ENCODE assay signal across 27 cellular contexts in the genomic region with DNA sequence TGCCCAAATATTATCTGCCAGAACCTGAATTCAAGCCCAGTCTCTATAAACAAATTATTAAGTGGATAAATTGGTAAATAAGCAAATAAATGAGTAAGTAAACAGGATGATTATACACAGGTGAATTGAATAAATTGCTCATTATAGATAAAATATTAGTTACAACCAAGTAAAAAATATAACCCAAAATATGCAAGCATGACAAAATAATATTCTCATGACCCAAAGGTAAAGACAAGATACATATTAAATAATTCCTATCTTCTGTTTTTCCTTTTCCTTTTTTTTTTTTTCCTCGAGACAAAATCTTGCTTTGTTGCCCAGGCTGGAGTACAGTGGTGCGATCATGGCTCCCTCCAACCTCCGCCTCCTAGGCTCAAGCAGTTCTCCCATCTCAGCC. TPM values are rescaled to one million over a fixed set of nuclear protein-coding genes. Genes with fewer than 3 reads are reported as not detected.
A peak's percentile ranks its signal among the peaks of the same experiment; 100 is the strongest.
DNase-seq lines count a peak whose midpoint lies in the region; ATAC-seq, FAIRE-seq and TF ChIP-seq lines count a peak whose summit lies in the region.
"Had no signal": no experiment of that assay in that cellular context is flagged by ENCODE, and none has a peak within 500 bp of the region (broad histone marks: within the 10 kb centered on the region; RNA-seq: fewer than 3 reads in every experiment).

No MANE protein-coding gene starts in this region.

- no peak overlapping the region for H3K4ac ChIP-seq in IMR-90 (ENCODE audit: low read depth, low read length)

- no peak overlapping the region for H2AK9ac ChIP-seq in IMR-90 (replicated peaks; ENCODE audit: low read depth, low read length, poor library complexity)

- intact Hi-C loops in HepG2 (cut with micrococcal nuclease; ENCODE audit: unreplicated experiment) (loop anchor here (5.0 kb wide), 1 partner anchor 131 kb away; a partner anchor contains a TSS), right lobe of liver (cut with DNase I) (no loop called here), IMR-90 (cut with micrococcal nuclease) (loop anchor here (1.0 to 5.0 kb wide), 5 partner anchors 36 to 291 kb away; a partner anchor contains a TSS), K562 (cut with micrococcal nuclease) (loop anchor here (1.0 to 5.0 kb wide), 5 partner anchors 49 to 455 kb away; no protein-coding TSS in a partner anchor)

- H4K5ac ChIP-seq in IMR-90 (ENCODE audit: low read depth, low read length) = no peak overlapping the region

- in situ Hi-C loops in HepG2 (cut with HindIII; ENCODE audit: extremely low pct_ligation_motif_present, low pct_unique_long_range_greater_than_20kb) = no loop called here
- in situ Hi-C loops in IMR-90 (cut with MboI; ENCODE audit: low sequenced_read_pairs) = no loop called here
- in situ Hi-C loops in K562 (cut with MboI) = no loop called here

- no peak overlapping the region for H2BK20ac ChIP-seq in IMR-90 (ENCODE audit: low read depth, low read length)

- no peak overlapping the region for H3K23ac ChIP-seq in IMR-90 (ENCODE audit: low read depth, low read length)

- dilution Hi-C loops in IMR-90 (cut with HindIII; ENCODE audit: low sequenced_read_pairs, unreplicated experiment) = no loop called here

- no peaks in the 10 kb centered on the region for H3K79me1 ChIP-seq in IMR-90 (ENCODE audit: low read depth in 1 of 2, low read length in 2 of 2)

- no peak overlapping the region for H3K18ac ChIP-seq in IMR-90 (ENCODE audit: low read depth, low read length)

- H2BK15ac ChIP-seq in IMR-90 (ENCODE audit: low read depth, low read length) = no peak overlapping the region

- H4K91ac ChIP-seq in IMR-90 (ENCODE audit: insufficient read depth, low read depth, low read length) = no peak overlapping the region

- TF ChIP-seq POLR2A in HepG2 (IDR thresholded peaks at IDR 0.05; ENCODE audit: insufficient read depth in 1 of 2, low read depth in 2 of 2, low read length in 2 of 2) = no peak
- no peak for TF ChIP-seq POLR2A in right lobe of liver (IDR thresholded peaks at IDR 0.05)
- TF ChIP-seq POLR2A in A549 (IDR thresholded peaks at IDR 0.05; ENCODE audit: low read length) = no peak
- no peak for TF ChIP-seq POLR2A in IMR-90 (IDR thresholded peaks at IDR 0.05; ENCODE audit: low read depth, low read length)
- no peak for TF ChIP-seq POLR2A in K562 (conservative IDR thresholded peaks at IDR 0.05)

- no TSS peak for BruUV-seq in HepG2 (replicated peaks; lab: Mats Ljungman, UMichigan)
- BruUV-seq in IMR-90 (replicated peaks; lab: Mats Ljungman, UMichigan) = no TSS peak
- no TSS peak for BruUV-seq in K562 (replicated peaks; lab: Mats Ljungman, UMichigan)

- H2AFZ ChIP-seq in HepG2 (ENCODE audit: low read length) (no peak overlapping the region), IMR-90 (replicated peaks; ENCODE audit: low read length, poor library complexity) (no peak overlapping the region), K562 (ENCODE audit: low read depth, low read length) (no peak overlapping the region; the same call in 1 of the 2 replicates)

- DNase-seq in HepG2 (ENCODE audit: low spot score) (no peak), right lobe of liver (no peak), A549 (ENCODE audit: low read depth in 1 of 2, low spot score in 1 of 2) (no peak), IMR-90 (no peak), K562 (ENCODE audit: extremely low read depth in 1 of 4, low spot score in 3 of 4) (no peak), NCI-H1048 (lab: John Stamatoyannopoulos, UW) (no peak), glomerular visceral epithelial cell (ENCODE audit: extremely low spot score) (no peak)
- DNase-seq: 8988T; BE2C; C1 segment of cervical spinal cord; Caco-2; Calu3; CD4-positive, alpha-beta memory T cell; CD4-positive, alpha-beta T cell; CD8-positive, alpha-beta memory T cell; CD8-positive, alpha-beta T cell; DMS153; DMS79; DMS79 treated with DMSO at 0.1 percent for 48 hours; DND-41; EL had no signal

- no peak for FAIRE-seq in HepG2 (lab: Jason Lieb, UNC)
- FAIRE-seq in A549 (lab: Jason Lieb, UNC) = no peak
- peak; percentile 42 for FAIRE-seq in K562 (lab: Jason Lieb, UNC)
- FAIRE-seq: D721Med had no signal

- H3K27ac ChIP-seq in HepG2 (ENCODE audit: extremely low read length, insufficient read depth, low read length) = no peak overlapping the region
- H3K27ac ChIP-seq in right lobe of liver = no peak overlapping the region
- H3K27ac ChIP-seq in A549 = no peak overlapping the region
- no peak overlapping the region for H3K27ac ChIP-seq in IMR-90 (ENCODE audit: insufficient read depth, low read length)
- no peak overlapping the region for H3K27ac ChIP-seq in K562 (ENCODE audit: extremely low read depth, low read depth, low read length)
- H3K27ac ChIP-seq: 22Rv1; BLaER1; BLaER1 treated with 17β-estradiol and CSF1 and Interleukin-3, amounts not matched to agents 10 nM and 100 nM; C4-2B had no signal

- H3K27me3 ChIP-seq in HepG2 (ENCODE audit: control insufficient read depth in 1 of 2, insufficient read depth in 2 of 2, low read length in 2 of 2) (no peaks in the 10 kb centered on the region), right lobe of liver (no peaks in the 10 kb centered on the region), IMR-90 (ENCODE audit: control insufficient read depth, insufficient read depth, low read length) (no peaks in the 10 kb centered on the region), K562 (ENCODE audit: control insufficient read depth in 2 of 2, insufficient read depth in 2 of 2, low read length in 2 of 2) (peaks cover 9 to 14% of the 10 kb centered on the region in 2 experiments; a peak in 4 of 5 replicates)
- H3K27me3 ChIP-seq: BE2C; BLaER1; BLaER1 treated with 17β-estradiol and CSF1 and Interleukin-3, amounts not matched to agents 10 nM and 100 nM had no signal

- H3K79me2 ChIP-seq in HepG2 (ENCODE audit: insufficient read depth, low read length) = no peaks in the 10 kb centered on the region
- H3K79me2 ChIP-seq in K562 (ENCODE audit: control insufficient read depth, insufficient read depth, low read length) = no peaks in the 10 kb centered on the region

- TF ChIP-seq EP300 in HepG2 (IDR thresholded peaks at IDR 0.05; ENCODE audit: low read depth in 2 of 2, low read length in 2 of 2) (no peak), HepG2 (CRISPR knock-in tag; IDR thresholded peaks at IDR 0.05; ENCODE audit: borderline replicate concordance) (no peak), A549 (IDR thresholded peaks at IDR 0.05) (no peak), K562 (IDR thresholded peaks at IDR 0.05; ENCODE audit: low read length) (no peak)

- no peak overlapping the region for H3K14ac ChIP-seq in IMR-90 (replicated peaks; ENCODE audit: low read depth, low read length)

- no peak overlapping the region for H4K8ac ChIP-seq in IMR-90 (ENCODE audit: low read depth in 2 of 2, low read length in 2 of 2)

- H2BK5ac ChIP-seq in IMR-90 (ENCODE audit: low read depth, low read length, poor library complexity, severe bottlenecking) = no peak overlapping the region

- TF ChIP-seq RAD21 in HepG2 (CRISPR knock-in tag; IDR thresholded peaks at IDR 0.05) = no peak
- TF ChIP-seq RAD21 in A549 (conservative IDR thresholded peaks at IDR 0.05 in 1 of 2, IDR thresholded peaks at IDR 0.05 in 1 of 2) = no peak
- TF ChIP-seq RAD21 in IMR-90 (IDR thresholded peaks at IDR 0.05; ENCODE audit: low read length) = no peak
- TF ChIP-seq RAD21 in K562 (CRISPR knock-in tag; conservative IDR thresholded peaks at IDR 0.05 in 1 of 2, IDR thresholded peaks at IDR 0.05 in 1 of 2) = no peak

- H3K36me3 ChIP-seq in HepG2 (replicated peaks in 1 of 2; ENCODE audit: control insufficient read depth in 1 of 2, insufficient read depth in 2 of 2, low read length in 2 of 2) = no peaks in the 10 kb centered on the region
- no peaks in the 10 kb centered on the region for H3K36me3 ChIP-seq in right lobe of liver
- no peaks in the 10 kb centered on the region for H3K36me3 ChIP-seq in IMR-90 (ENCODE audit: control insufficient read depth, insufficient read depth, low read length)
- no peaks in the 10 kb centered on the region for H3K36me3 ChIP-seq in K562 (ENCODE audit: control insufficient read depth, insufficient read depth, low read length)
- H3K36me3 ChIP-seq: BE2C; BLaER1; BLaER1 treated with 17β-estradiol and CSF1 and Interleukin-3, amounts not matched to agents 10 nM and 100 nM had no signal

- H3K9me1 ChIP-seq in IMR-90 (ENCODE audit: insufficient read depth, low read length) (no peaks in the 10 kb centered on the region), K562 (ENCODE audit: control insufficient read depth, insufficient read depth, low read length) (no peaks in the 10 kb centered on the region)

- CTCF ChIA-PET in HepG2 (lab: Yijun Ruan, JAX; ENCODE audit: low intra/inter-chr PET ratio, low total read pairs) = interaction anchor here (1.8 kb wide), 1 partner anchor 49 kb away, joined by 11 read pairs; no protein-coding TSS in a partner anchor
- CTCF ChIA-PET in A549 (lab: Yijun Ruan, JAX) = interaction anchor here (2.6 kb wide), 1 partner anchor 11 kb away, joined by 15 read pairs; no protein-coding TSS in a partner anchor
- CTCF ChIA-PET in IMR-90 (lab: Yijun Ruan, JAX) = no interaction called here
- CTCF ChIA-PET in K562 (lab: Yijun Ruan, JAX; ENCODE audit: low intra/inter-chr PET ratio) = interaction anchor here (1.6 kb wide), 1 partner anchor 48 kb away, joined by 3 read pairs; no protein-coding TSS in a partner anchor

- peaks cover 22% of the 10 kb centered on the region for H3K4me1 ChIP-seq in HepG2 (ENCODE audit: insufficient read depth, low read length)
- peaks cover 0 to 12% (median 4%) of the 10 kb centered on the region in 4 donors for H3K4me1 ChIP-seq in right lobe of liver
- no peaks in the 10 kb centered on the region for H3K4me1 ChIP-seq in A549
- H3K4me1 ChIP-seq in IMR-90 (ENCODE audit: control insufficient read depth, insufficient read depth, low read length) = no peaks in the 10 kb centered on the region
- no peaks in the 10 kb centered on the region for H3K4me1 ChIP-seq in K562 (replicated peaks in 1 of 2; ENCODE audit: control insufficient read depth in 2 of 2, insufficient read depth in 2 of 2, low read length in 2 of 2)
- H3K4me1 ChIP-seq: BE2C, Caco-2 had no signal

- H2AK5ac ChIP-seq in IMR-90 (ENCODE audit: low read depth, low read length) = no peak overlapping the region

- ATAC-seq in HepG2 = no peak
- no peak for ATAC-seq in right lobe of liver
- no peak for ATAC-seq in A549
- no peak for ATAC-seq in IMR-90 (ENCODE audit: low read depth)
- ATAC-seq in K562 = 0 out of 3 replicates have a peak, but pooled peaks have one; percentile 21
- ATAC-seq in HG02840 (IDR thresholded peaks at IDR 0.05; ENCODE audit: low FRiP score, unreplicated experiment) = no peak
- ATAC-seq: CD8-positive, alpha-beta T cell had no signal

- no peak overlapping the region for H3K4me2 ChIP-seq in HepG2 (ENCODE audit: low read depth, low read length)
- no peak overlapping the region for H3K4me2 ChIP-seq in A549
- no peak overlapping the region for H3K4me2 ChIP-seq in IMR-90 (ENCODE audit: low read depth, low read length)
- no peak overlapping the region for H3K4me2 ChIP-seq in K562 (ENCODE audit: insufficient read depth, low read length)
- H3K4me2 ChIP-seq: BLaER1; BLaER1 treated with 17β-estradiol and CSF1 and Interleukin-3, amounts not matched to agents 10 nM and 100 nM had no signal

- no peak overlapping the region for H3K56ac ChIP-seq in IMR-90 (ENCODE audit: extremely low read depth, insufficient read depth, low read length)

- H3K4me3 ChIP-seq in HepG2 (replicated peaks in 1 of 3; ENCODE audit: insufficient read depth in 1 of 3, low read depth in 2 of 3, low read length in 3 of 3) (no peak overlapping the region), right lobe of liver (no peak overlapping the region), A549 (no peak overlapping the region), IMR-90 (ENCODE audit: insufficient read depth, low read depth, low read length) (no peak overlapping the region), K562 (no peak overlapping the region)
- H3K4me3 ChIP-seq: BLaER1; BLaER1 treated with 17β-estradiol and CSF1 and Interleukin-3, amounts not matched to agents 10 nM and 100 nM had no signal

- H2BK120ac ChIP-seq in IMR-90 (ENCODE audit: low read depth, low read length) = no peak overlapping the region

- POLR2A ChIA-PET in HepG2 (lab: Yijun Ruan, JAX) (no interaction called here), A549 (lab: Yijun Ruan, JAX) (no interaction called here), IMR-90 (lab: Charles Lee; ENCODE audit: unreplicated experiment) (interaction anchor here (0.6 kb wide), 1 partner anchor 1297 kb away, joined by 3 read pairs; no protein-coding TSS in a partner anchor), K562 (lab: Yijun Ruan, JAX) (no interaction called here)

- H3K9me3 ChIP-seq in HepG2 (ENCODE audit: low read length) (no peaks in the 10 kb centered on the region), right lobe of liver (no peaks in the 10 kb centered on the region), A549 (no peaks in the 10 kb centered on the region), IMR-90 (ENCODE audit: control insufficient read depth, insufficient read depth, low read length) (no peaks in the 10 kb centered on the region), K562 (replicated peaks; ENCODE audit: control insufficient read depth, insufficient read depth, low read depth, low read length) (no peaks in the 10 kb centered on the region)
- H3K9me3 ChIP-seq: BE2C; BLaER1; BLaER1 treated with 17β-estradiol and CSF1 and Interleukin-3, amounts not matched to agents 10 nM and 100 nM; Caco-2 had no signal

- 95% methylated on average over 3 of the region's 3 CpGs for WGBS in HepG2 (ENCODE audit: low lambda C conversion rate)
- 74% methylated on average over 3 of the region's 3 CpGs for WGBS in right lobe of liver (ENCODE audit: insufficient coverage, low coverage, low lambda C conversion rate, missing lambda C conversion rate)
- WGBS in A549 (ENCODE audit: missing lambda C conversion rate) = 82% methylated on average over 3 of the region's 3 CpGs
- no CpG with 5 or more reads among the region's 3 CpGs for WGBS in IMR-90 (ENCODE audit: extremely low coverage in 2 of 2, insufficient read length in 1 of 2), 2 experiments
- 11% methylated on average over 3 of the region's 3 CpGs for WGBS in K562 (ENCODE audit: insufficient coverage, low coverage, missing lambda C conversion rate)

- no peak for TF ChIP-seq CTCF in HepG2 (CRISPR knock-in tag; IDR thresholded peaks at IDR 0.05)
- TF ChIP-seq CTCF in right lobe of liver (IDR thresholded peaks at IDR 0.05) = no peak
- no peak for TF ChIP-seq CTCF in A549 (IDR thresholded peaks at IDR 0.05)
- TF ChIP-seq CTCF in IMR-90 (conservative IDR thresholded peaks at IDR 0.05; ENCODE audit: low read depth, low read length) = no peak
- TF ChIP-seq CTCF in K562 (IDR thresholded peaks at IDR 0.05 in 2 of 3, conservative IDR thresholded peaks at IDR 0.05 in 1 of 3; ENCODE audit: insufficient read depth in 2 of 3, low read depth in 1 of 3, low read length in 3 of 3) = no peak

- no peaks in the 10 kb centered on the region for H4K20me1 ChIP-seq in HepG2 (ENCODE audit: insufficient read depth, low read length)
- no peaks in the 10 kb centered on the region for H4K20me1 ChIP-seq in IMR-90 (ENCODE audit: insufficient read depth, low read length)
- no peaks in the 10 kb centered on the region for H4K20me1 ChIP-seq in K562 (replicated peaks; ENCODE audit: control insufficient read depth, insufficient read depth, low read length)
- H4K20me1 ChIP-seq: BLaER1; BLaER1 treated with 17β-estradiol and CSF1 and Interleukin-3, amounts not matched to agents 10 nM and 100 nM had no signal

- H3K9ac ChIP-seq in HepG2 (ENCODE audit: insufficient read depth, low read depth, low read length) = no peak overlapping the region
- no peak overlapping the region for H3K9ac ChIP-seq in IMR-90 (ENCODE audit: low read depth, low read length)
- no peak overlapping the region for H3K9ac ChIP-seq in K562 (ENCODE audit: insufficient read depth in 1 of 2, low read depth in 2 of 2, low read length in 2 of 2)
- H3K9ac ChIP-seq: BLaER1; BLaER1 treated with 17β-estradiol and CSF1 and Interleukin-3, amounts not matched to agents 10 nM and 100 nM had no signal

RNA-seq across cellular contexts. Expression of a gene that starts 21.2 kb away (rescaled TPM):
- total RNA-seq in HepG2 (2016; rRNA removed; fragmentation: Illumina TruSeq; extraction: Trizol) (2.8 and 5.1 TPM in 2 replicates), right lobe of liver (1 to 10 TPM in 5 of 6 experiments, under 1 TPM in 1; 0.46 to 2.0 (median 1.3) TPM), IMR-90 (2012; rRNA removed) (2.9 and 5.0 TPM in 2 replicates), K562 (2014; rRNA removed) (0.95 and 1.9 TPM in 2 replicates), K562 (2014; rRNA removed; fragmentation: Illumina TruSeq; extraction: Trizol) (3.1 and 5.4 TPM in 2 replicates), K562 (2015; rRNA removed; fragmentation: Illumina TruSeq; extraction: Trizol) (3.4 and 4.2 TPM in 2 replicates), K562 (2021) (2.2 and 2.5 TPM in 2 replicates)
- 4.7 and 6.0 TPM in 2 replicates for total RNA-seq in HepG2 (2016; cell fraction: cytosol; rRNA removed; fragmentation: Illumina TruSeq; extraction: Trizol; ENCODE audit: low read depth)
- 3.0 and 5.1 TPM in 2 replicates for total RNA-seq in HepG2 (2016; cell fraction: insoluble cytoplasmic fraction; rRNA removed; fragmentation: Illumina TruSeq; extraction: Trizol)
- 2.3 and 2.5 TPM in 2 replicates for total RNA-seq in HepG2 (2016; cell fraction: membrane; rRNA removed; fragmentation: Illumina TruSeq; extraction: Trizol)
- 23.8 and 25.5 TPM in 2 replicates for total RNA-seq in HepG2 (2016; cell fraction: nucleus; rRNA removed; fragmentation: Illumina TruSeq; extraction: Trizol)
- polyA plus RNA-seq in HepG2 (2011; rRNA removed) (4.1 and 4.2 TPM in 2 replicates), A549 (2011; rRNA removed) (5.8 and 8.5 TPM in 2 replicates), A549 (2017; fragmentation: RNase III; extraction: RNeasy Plus Mini Kit Qiagen cat#74134 plus additional on column Dnase treatment) (3.2 to 3.3 TPM (median 3.2 TPM) in 3 replicates), IMR-90 (2012; rRNA removed) (0.80 and 1.4 TPM in 2 replicates), K562 (2011; rRNA removed) (2.5 and 3.9 TPM in 2 replicates), K562 (2014; fragmentation: Illumina TruSeq; extraction: Trizol) (1.8 and 2.1 TPM in 2 replicates), K562 (2014; fragmentation: Nextera tagmentation; extraction: Ambion mirVana) (1 to 10 TPM; 1.1 to 2.1 TPM), K562 (2014; rRNA removed) (1.1 and 1.3 TPM in 2 replicates)
- polyA plus RNA-seq in HepG2 (2011; cell fraction: cytosol; rRNA removed) = 0.66 and 0.76 TPM in 2 replicates
- 5.8 and 9.2 TPM in 2 replicates for polyA plus RNA-seq in HepG2 (2011; cell fraction: nucleus; rRNA removed)
- polyA plus RNA-seq in HepG2 (2012) = 6.1 and 6.9 TPM in 2 replicates
- polyA plus RNA-seq in HepG2 (2016; cell fraction: cytosol; fragmentation: Illumina TruSeq; extraction: Trizol; ENCODE audit: low read depth) = 0.33 and 0.41 TPM in 2 replicates
- polyA plus RNA-seq in HepG2 (2016; cell fraction: insoluble cytoplasmic fraction; fragmentation: Illumina TruSeq; extraction: Trizol; ENCODE audit: low read depth) = 1.8 and 2.1 TPM in 2 replicates
- polyA plus RNA-seq in HepG2 (2016; cell fraction: membrane; fragmentation: Illumina TruSeq; extraction: Trizol; ENCODE audit: low read depth) = 0.48 and 0.66 TPM in 2 replicates
- polyA plus RNA-seq in HepG2 (2016; cell fraction: nucleus; fragmentation: Illumina TruSeq; extraction: Trizol; ENCODE audit: insufficient read depth, low read depth) = 13.2 and 14.2 TPM in 2 replicates
- polyA minus RNA-seq in HepG2 (2011; rRNA and poly(A)+ RNA removed; ENCODE audit: low replicate concordance) = 1.7 and 3.3 TPM in 2 replicates
- 1.8 and 2.5 TPM in 2 replicates for polyA minus RNA-seq in HepG2 (2011; cell fraction: cytosol; rRNA and poly(A)+ RNA removed)
- 89.1 and 107 TPM in 2 replicates for polyA minus RNA-seq in HepG2 (2011; cell fraction: nucleus; rRNA and poly(A)+ RNA removed)
- polyA plus RNA-seq in A549 (2012; cell fraction: cytosol; rRNA removed) = 0.82 and 0.85 TPM in 2 replicates
- polyA plus RNA-seq in A549 (2012; cell fraction: nucleus; rRNA removed) = 1.4 and 2.8 TPM in 2 replicates
- polyA minus RNA-seq in A549 (2011; rRNA and poly(A)+ RNA removed) = 3.9 and 4.9 TPM in 2 replicates
- 0.03 and 0.05 TPM in 2 replicates for polyA plus RNA-seq in IMR-90 (2012; cell fraction: cytosol; rRNA removed)
- 0.40 and 4.2 TPM in 2 replicates for polyA plus RNA-seq in IMR-90 (2012; cell fraction: nucleus; rRNA removed; ENCODE audit: low replicate concordance)
- total RNA-seq in K562 (2011; cell fraction: chromatin; rRNA removed; ENCODE audit: low replicate concordance) = 9.8 and 34.0 TPM in 2 replicates
- total RNA-seq in K562 (2011; cell fraction: nucleolus; rRNA removed) = 3.2 and 5.9 TPM in 2 replicates
- total RNA-seq in K562 (2011; cell fraction: nucleoplasm; rRNA removed) = 12.6 and 20.4 TPM in 2 replicates
- polyA plus RNA-seq in K562 (2011; cell fraction: cytosol; rRNA removed) = 0.12 and 0.49 TPM in 2 replicates
- polyA plus RNA-seq in K562 (2011; cell fraction: nucleus; rRNA removed) = 3.1 and 5.2 TPM in 2 replicates
- 1.1 and 2.0 TPM in 2 replicates for polyA plus RNA-seq in K562 (2012)
- polyA minus RNA-seq in K562 (2011; rRNA and poly(A)+ RNA removed) = 7.9 and 10.7 TPM in 2 replicates
- 0.91 and 1.8 TPM in 2 replicates for polyA minus RNA-seq in K562 (2011; cell fraction: cytosol; rRNA and poly(A)+ RNA removed)
- 9.8 and 17.7 TPM in 2 replicates for polyA minus RNA-seq in K562 (2011; cell fraction: nucleus; rRNA and poly(A)+ RNA removed)

Comparison
In these comparisons a context has a peak if more than half of its experiments do, and no peak if none do; other contexts are left out.
1. intact Hi-C loops: an anchor here in HepG2 (5.0 kb wide), IMR-90 (1.0 to 5.0 kb wide) and K562 (1.0 to 5.0 kb wide); none called in right lobe of liver.